In the genomic region with DNA sequence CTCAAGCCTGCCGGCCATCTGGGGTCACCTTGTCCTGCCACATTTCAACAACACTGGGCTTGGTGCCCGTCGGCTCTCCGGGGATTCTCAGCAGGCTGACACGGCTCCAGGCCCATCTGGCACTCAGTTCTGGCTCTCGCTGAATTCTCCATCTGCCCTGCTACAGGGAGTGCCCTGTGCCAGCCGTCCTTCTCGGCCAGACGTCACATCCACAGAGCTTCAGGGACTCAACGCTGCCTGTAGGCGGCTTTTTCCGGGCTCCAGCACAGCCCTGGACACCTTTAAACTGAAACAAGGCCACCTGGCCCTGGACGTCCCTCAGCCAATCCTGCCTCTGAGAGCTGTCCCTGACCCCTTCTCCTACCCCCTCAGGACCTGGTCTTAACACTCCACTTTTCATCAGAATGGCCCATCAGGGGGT, we compare ENCODE assay signal across 11 cellular contexts. TPM values are rescaled to one million over a fixed set of nuclear protein-coding genes. Genes with fewer than 3 reads are reported as not detected.
A peak's percentile ranks its signal among the peaks of the same experiment; 100 is the strongest.
DNase-seq lines count a peak whose midpoint lies in the region; ATAC-seq lines count a peak whose summit lies in the region.
"Had no signal": no experiment of that assay in that cellular context is flagged by ENCODE, and none has a peak within 500 bp of the region (broad histone marks: within the 10 kb centered on the region; RNA-seq: fewer than 3 reads in every experiment).

No MANE protein-coding gene starts in this region.

- ATAC-seq in GM21423 (IDR thresholded peaks at IDR 0.05; ENCODE audit: unreplicated experiment) (no peak), HG03354 (IDR thresholded peaks at IDR 0.05; ENCODE audit: poor library complexity, severe bottlenecking, unreplicated experiment) (no peak)
- ATAC-seq: GM12878 had no signal

- H3K9me3 ChIP-seq in iPS-20b (ENCODE audit: insufficient read depth, low read depth, low read length), result no peaks in the 10 kb centered on the region

- peaks cover 7% of the 10 kb centered on the region; the same call in 1 of the 2 replicates for H3K4me1 ChIP-seq in iPS-20b (ENCODE audit: insufficient read depth, low read length)

- DNase-seq in NCI-H146 (lab: John Stamatoyannopoulos, UW) (peak; percentile 16), NCI-H146 treated with DMSO at 0.1 percent for 48 hours (lab: John Stamatoyannopoulos, UW; ENCODE audit: unreplicated experiment) (no peak), astrocyte of the hippocampus (ENCODE audit: low read depth, low spot score) (peak; percentile 40), ureter (ENCODE audit: low spot score) (peak; percentile 54), NCI-H748 treated with DMSO at 0.1 percent for 48 hours (lab: John Stamatoyannopoulos, UW) (no peak)
- DNase-seq: activated effector memory CD4-positive, alpha-beta T cell treated with Interleukin-2 at 50 U/mL for 16 hours had no signal

- H3K27ac ChIP-seq in iPS-20b (ENCODE audit: low read length), result no peak overlapping the region

- H3K36me3 ChIP-seq in iPS-20b (ENCODE audit: insufficient read depth, low read depth, low read length), result no peaks in the 10 kb centered on the region

- no peaks in the 10 kb centered on the region for H3K27me3 ChIP-seq in iPS-20b (ENCODE audit: insufficient read depth, low read length)

- no peak overlapping the region for H3K4me3 ChIP-seq in iPS-20b (ENCODE audit: low read length)
- H3K4me3 ChIP-seq: GM12878 had no signal

- peak overlapping the region; percentile 29; the same call in 1 of the 2 replicates for H3K9ac ChIP-seq in iPS-20b (ENCODE audit: low read depth, low read length)

RNA-seq across cellular contexts. Expression of a gene that starts 43.0 kb away (rescaled TPM):
- 1.6 TPM for total RNA-seq in ureter
- total RNA-seq: T-helper 1 cell treated with Interleukin-12 subunit alpha and Interleukin-12 subunit beta and Interleukin-4 antibody, amounts not matched to agents 30 ng/mL and 1 ng/mL, for 36 hours had no signal

RNA-seq across cellular contexts. Expression of a gene that starts 51.5 kb away (rescaled TPM):
- 53.5 TPM for total RNA-seq in ureter

Comparison
In these comparisons a context has a peak if more than half of its experiments do, and no peak if none do; other contexts are left out.
1. DNase-seq: peak in NCI-H146 (single experiment), astrocyte of the hippocampus (single experiment) and ureter (single experiment); none in NCI-H146 treated with DMSO at 0.1 percent for 48 hours (single experiment) and NCI-H748 treated with DMSO at 0.1 percent for 48 hours (single experiment).